1 cellular context compared by ENCODE assay signal in the genomic region with DNA sequence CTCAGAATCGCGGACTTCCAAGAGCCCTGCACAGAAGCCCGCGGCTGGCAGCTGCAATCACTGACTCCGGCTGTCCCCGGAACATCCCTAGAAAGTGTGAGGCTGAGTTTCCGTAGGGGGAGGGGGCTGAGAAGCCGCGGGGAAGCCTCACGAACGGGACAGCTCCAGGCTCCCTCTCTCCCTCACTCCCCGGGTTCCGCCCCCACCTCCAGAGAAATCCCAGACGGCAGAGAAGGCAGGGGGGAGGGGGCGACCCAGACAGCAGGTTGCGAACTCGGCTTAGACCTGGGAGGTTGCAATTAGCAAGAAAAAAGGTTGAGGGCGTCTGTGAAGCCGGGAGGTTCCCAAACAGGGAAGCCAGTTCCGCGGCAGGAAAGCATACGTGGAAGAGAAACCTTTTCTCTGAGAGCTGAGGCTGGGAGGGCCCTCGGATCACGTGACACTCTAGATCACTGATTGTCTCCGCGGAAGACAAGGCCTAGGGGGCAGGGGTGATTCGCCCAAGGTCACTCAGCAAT.
A peak's percentile ranks its signal among the peaks of the same experiment; 100 is the strongest.
TF ChIP-seq lines count a peak whose summit lies in the region.

No MANE protein-coding gene starts in this region.

TF ChIP-seq in H1, 55 proteins besides CTCF, POLR2A, EP300 and RAD21 (continued from another document):
- TF ChIP-seq TAF1 (IDR thresholded peaks at IDR 0.05; ENCODE audit: low read depth, low read length) (no peak), CBX8 (IDR thresholded peaks at IDR 0.05; ENCODE audit: borderline replicate concordance, low read depth, low read length) (no peak), GABPA (IDR thresholded peaks at IDR 0.05; ENCODE audit: borderline replicate concordance, insufficient read depth, low read length) (no peak), HDAC6 (IDR thresholded peaks at IDR 0.05; ENCODE audit: low read depth, low read length) (no peak), RXRA (IDR thresholded peaks at IDR 0.05; ENCODE audit: insufficient read depth, low read depth, low read length) (no peak), CREB1 (IDR thresholded peaks at IDR 0.05) (0 out of 2 replicates have a peak, but pooled peaks have one; percentile 12), YY1 (IDR thresholded peaks at IDR 0.05; ENCODE audit: low read depth, low read length) (no peak), POU5F1 (IDR thresholded peaks at IDR 0.05; ENCODE audit: low read depth, low read length) (no peak), SP1 (IDR thresholded peaks at IDR 0.05; ENCODE audit: low read depth, low read length) (no peak), GTF2F1 (IDR thresholded peaks at IDR 0.05; ENCODE audit: borderline replicate concordance, low read depth, low read length) (0 out of 2 replicates have a peak, but pooled peaks have one; percentile 51), FOSL1 (IDR thresholded peaks at IDR 0.05; ENCODE audit: insufficient read depth, low read depth, low read length) (no peak), KDM4A (IDR thresholded peaks at IDR 0.05; ENCODE audit: low read depth, low read length, severe bottlenecking) (peak; percentile 30), RBBP5 (IDR thresholded peaks at IDR 0.05; ENCODE audit: borderline replicate concordance, low read depth, low read length) (no peak), TCF12 (IDR thresholded peaks at IDR 0.05; ENCODE audit: low read depth, low read length) (no peak), CHD2 (IDR thresholded peaks at IDR 0.05; ENCODE audit: low read length) (no peak), TEAD4 (IDR thresholded peaks at IDR 0.05; ENCODE audit: low read depth, low read length) (no peak), CTBP2 (IDR thresholded peaks at IDR 0.05; ENCODE audit: borderline replicate concordance, insufficient read depth, insufficient read length, low read length) (peak; percentile 9), KDM1A (IDR thresholded peaks at IDR 0.05; ENCODE audit: borderline replicate concordance, low read length) (no peak), EZH2 (IDR thresholded peaks at IDR 0.05; ENCODE audit: low read depth, low read length, severe bottlenecking) (no peak), ASH2L (IDR thresholded peaks at IDR 0.05; ENCODE audit: low read length) (no peak), SIN3A (conservative IDR thresholded peaks at IDR 0.05 in 1 of 2, IDR thresholded peaks at IDR 0.05 in 1 of 2; ENCODE audit: low read depth in 1 of 2, low read length in 2 of 2) (peak in 1 of 2 experiments; percentile 72; a peak in 2 of 4 replicates), NANOG (IDR thresholded peaks at IDR 0.05; ENCODE audit: insufficient read depth, low read depth, low read length, poor library complexity, severe bottlenecking) (no peak), JUND (IDR thresholded peaks at IDR 0.05; ENCODE audit: low read length) (no peak), BACH1 (IDR thresholded peaks at IDR 0.05; ENCODE audit: low read length) (peak; percentile 46; the same call in 1 of the 2 replicates), MAFK (IDR thresholded peaks at IDR 0.05; ENCODE audit: low read depth, low read length) (no peak)
- TF ChIP-seq, protein P1, sequence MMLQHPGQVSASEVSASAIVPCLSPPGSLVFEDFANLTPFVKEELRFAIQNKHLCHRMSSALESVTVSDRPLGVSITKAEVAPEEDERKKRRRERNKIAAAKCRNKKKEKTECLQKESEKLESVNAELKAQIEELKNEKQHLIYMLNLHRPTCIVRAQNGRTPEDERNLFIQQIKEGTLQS (IDR thresholded peaks at IDR 0.05; ENCODE audit: insufficient read depth, low read depth, low read length) = peak; percentile 40; the same call in 1 of the 2 replicates
- TF ChIP-seq, protein P2, sequence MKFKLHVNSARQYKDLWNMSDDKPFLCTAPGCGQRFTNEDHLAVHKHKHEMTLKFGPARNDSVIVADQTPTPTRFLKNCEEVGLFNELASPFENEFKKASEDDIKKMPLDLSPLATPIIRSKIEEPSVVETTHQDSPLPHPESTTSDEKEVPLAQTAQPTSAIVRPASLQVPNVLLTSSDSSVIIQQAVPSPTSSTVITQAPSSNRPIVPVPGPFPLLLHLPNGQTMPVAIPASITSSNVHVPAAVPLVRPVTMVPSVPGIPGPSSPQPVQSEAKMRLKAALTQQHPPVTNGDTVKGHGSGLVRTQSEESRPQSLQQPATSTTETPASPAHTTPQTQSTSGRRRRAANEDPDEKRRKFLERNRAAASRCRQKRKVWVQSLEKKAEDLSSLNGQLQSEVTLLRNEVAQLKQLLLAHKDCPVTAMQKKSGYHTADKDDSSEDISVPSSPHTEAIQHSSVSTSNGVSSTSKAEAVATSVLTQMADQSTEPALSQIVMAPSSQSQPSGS (IDR thresholded peaks at IDR 0.05; ENCODE audit: low read length) = no peak
- TF ChIP-seq, protein P3, sequence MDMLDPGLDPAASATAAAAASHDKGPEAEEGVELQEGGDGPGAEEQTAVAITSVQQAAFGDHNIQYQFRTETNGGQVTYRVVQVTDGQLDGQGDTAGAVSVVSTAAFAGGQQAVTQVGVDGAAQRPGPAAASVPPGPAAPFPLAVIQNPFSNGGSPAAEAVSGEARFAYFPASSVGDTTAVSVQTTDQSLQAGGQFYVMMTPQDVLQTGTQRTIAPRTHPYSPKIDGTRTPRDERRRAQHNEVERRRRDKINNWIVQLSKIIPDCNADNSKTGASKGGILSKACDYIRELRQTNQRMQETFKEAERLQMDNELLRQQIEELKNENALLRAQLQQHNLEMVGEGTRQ (IDR thresholded peaks at IDR 0.05; ENCODE audit: low read length) = peak; percentile 88
- TF ChIP-seq, protein P4, sequence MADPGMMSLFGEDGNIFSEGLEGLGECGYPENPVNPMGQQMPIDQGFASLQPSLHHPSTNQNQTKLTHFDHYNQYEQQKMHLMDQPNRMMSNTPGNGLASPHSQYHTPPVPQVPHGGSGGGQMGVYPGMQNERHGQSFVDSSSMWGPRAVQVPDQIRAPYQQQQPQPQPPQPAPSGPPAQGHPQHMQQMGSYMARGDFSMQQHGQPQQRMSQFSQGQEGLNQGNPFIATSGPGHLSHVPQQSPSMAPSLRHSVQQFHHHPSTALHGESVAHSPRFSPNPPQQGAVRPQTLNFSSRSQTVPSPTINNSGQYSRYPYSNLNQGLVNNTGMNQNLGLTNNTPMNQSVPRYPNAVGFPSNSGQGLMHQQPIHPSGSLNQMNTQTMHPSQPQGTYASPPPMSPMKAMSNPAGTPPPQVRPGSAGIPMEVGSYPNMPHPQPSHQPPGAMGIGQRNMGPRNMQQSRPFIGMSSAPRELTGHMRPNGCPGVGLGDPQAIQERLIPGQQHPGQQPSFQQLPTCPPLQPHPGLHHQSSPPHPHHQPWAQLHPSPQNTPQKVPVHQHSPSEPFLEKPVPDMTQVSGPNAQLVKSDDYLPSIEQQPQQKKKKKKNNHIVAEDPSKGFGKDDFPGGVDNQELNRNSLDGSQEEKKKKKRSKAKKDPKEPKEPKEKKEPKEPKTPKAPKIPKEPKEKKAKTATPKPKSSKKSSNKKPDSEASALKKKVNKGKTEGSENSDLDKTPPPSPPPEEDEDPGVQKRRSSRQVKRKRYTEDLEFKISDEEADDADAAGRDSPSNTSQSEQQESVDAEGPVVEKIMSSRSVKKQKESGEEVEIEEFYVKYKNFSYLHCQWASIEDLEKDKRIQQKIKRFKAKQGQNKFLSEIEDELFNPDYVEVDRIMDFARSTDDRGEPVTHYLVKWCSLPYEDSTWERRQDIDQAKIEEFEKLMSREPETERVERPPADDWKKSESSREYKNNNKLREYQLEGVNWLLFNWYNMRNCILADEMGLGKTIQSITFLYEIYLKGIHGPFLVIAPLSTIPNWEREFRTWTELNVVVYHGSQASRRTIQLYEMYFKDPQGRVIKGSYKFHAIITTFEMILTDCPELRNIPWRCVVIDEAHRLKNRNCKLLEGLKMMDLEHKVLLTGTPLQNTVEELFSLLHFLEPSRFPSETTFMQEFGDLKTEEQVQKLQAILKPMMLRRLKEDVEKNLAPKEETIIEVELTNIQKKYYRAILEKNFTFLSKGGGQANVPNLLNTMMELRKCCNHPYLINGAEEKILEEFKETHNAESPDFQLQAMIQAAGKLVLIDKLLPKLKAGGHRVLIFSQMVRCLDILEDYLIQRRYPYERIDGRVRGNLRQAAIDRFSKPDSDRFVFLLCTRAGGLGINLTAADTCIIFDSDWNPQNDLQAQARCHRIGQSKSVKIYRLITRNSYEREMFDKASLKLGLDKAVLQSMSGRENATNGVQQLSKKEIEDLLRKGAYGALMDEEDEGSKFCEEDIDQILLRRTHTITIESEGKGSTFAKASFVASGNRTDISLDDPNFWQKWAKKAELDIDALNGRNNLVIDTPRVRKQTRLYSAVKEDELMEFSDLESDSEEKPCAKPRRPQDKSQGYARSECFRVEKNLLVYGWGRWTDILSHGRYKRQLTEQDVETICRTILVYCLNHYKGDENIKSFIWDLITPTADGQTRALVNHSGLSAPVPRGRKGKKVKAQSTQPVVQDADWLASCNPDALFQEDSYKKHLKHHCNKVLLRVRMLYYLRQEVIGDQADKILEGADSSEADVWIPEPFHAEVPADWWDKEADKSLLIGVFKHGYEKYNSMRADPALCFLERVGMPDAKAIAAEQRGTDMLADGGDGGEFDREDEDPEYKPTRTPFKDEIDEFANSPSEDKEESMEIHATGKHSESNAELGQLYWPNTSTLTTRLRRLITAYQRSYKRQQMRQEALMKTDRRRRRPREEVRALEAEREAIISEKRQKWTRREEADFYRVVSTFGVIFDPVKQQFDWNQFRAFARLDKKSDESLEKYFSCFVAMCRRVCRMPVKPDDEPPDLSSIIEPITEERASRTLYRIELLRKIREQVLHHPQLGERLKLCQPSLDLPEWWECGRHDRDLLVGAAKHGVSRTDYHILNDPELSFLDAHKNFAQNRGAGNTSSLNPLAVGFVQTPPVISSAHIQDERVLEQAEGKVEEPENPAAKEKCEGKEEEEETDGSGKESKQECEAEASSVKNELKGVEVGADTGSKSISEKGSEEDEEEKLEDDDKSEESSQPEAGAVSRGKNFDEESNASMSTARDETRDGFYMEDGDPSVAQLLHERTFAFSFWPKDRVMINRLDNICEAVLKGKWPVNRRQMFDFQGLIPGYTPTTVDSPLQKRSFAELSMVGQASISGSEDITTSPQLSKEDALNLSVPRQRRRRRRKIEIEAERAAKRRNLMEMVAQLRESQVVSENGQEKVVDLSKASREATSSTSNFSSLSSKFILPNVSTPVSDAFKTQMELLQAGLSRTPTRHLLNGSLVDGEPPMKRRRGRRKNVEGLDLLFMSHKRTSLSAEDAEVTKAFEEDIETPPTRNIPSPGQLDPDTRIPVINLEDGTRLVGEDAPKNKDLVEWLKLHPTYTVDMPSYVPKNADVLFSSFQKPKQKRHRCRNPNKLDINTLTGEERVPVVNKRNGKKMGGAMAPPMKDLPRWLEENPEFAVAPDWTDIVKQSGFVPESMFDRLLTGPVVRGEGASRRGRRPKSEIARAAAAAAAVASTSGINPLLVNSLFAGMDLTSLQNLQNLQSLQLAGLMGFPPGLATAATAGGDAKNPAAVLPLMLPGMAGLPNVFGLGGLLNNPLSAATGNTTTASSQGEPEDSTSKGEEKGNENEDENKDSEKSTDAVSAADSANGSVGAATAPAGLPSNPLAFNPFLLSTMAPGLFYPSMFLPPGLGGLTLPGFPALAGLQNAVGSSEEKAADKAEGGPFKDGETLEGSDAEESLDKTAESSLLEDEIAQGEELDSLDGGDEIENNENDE (IDR thresholded peaks at IDR 0.05; ENCODE audit: insufficient replicate concordance, low read length) = no peak
